ENCODE assay signal across 5 cellular contexts in genomic region chr13:34758628-34759027, GRCh38.
"Had no signal": no experiment of that assay in that cellular context is flagged by ENCODE, and none has a peak within 500 bp of the region (broad histone marks: within the 10 kb centered on the region; RNA-seq: fewer than 3 reads in every experiment).

No MANE protein-coding gene starts in this region.

- DNase-seq: IMR-90, KBM-7 had no signal

- H3K27ac Mint-ChIP-seq: IgD-negative memory B cell had no signal

- H3K4me3 Mint-ChIP-seq: IgD-negative memory B cell had no signal

- ATAC-seq: HepG2, K562 had no signal

- H3K4me3 ChIP-seq: K562 had no signal

- H3K4me1 Mint-ChIP-seq: IgD-negative memory B cell had no signal

- H3K36me3 Mint-ChIP-seq: IgD-negative memory B cell had no signal
